8 cellular contexts compared by ENCODE assay signal in genomic region chr14:61478971-61479473, GRCh38.
DNase-seq lines count a peak whose midpoint lies in the region; ATAC-seq and TF ChIP-seq lines count a peak whose summit lies in the region.

No MANE protein-coding gene starts in this region.

- ATAC-seq in HG03439 (IDR thresholded peaks at IDR 0.05; ENCODE audit: unreplicated experiment) (peak; percentile 39), left colon (no peak)

- no peak for TF ChIP-seq CTCF in GM13977 (IDR thresholded peaks at IDR 0.05; ENCODE audit: extremely low read depth, insufficient read depth, missing control alignments)

- DNase-seq in stimulated activated CD4-positive, alpha-beta T cell treated with anti-CD3 and anti-CD28 coated beads, Interleukin-12 subunit alpha, Interleukin-12 subunit beta, amount 100 ng/mL, for 4 hours, result peak; percentile 36
- no peak for DNase-seq in stimulated activated CD4-positive, alpha-beta T cell treated with anti-CD3 and anti-CD28 coated beads, Interleukin-2, amount 100 ng/mL, for 48 hours
- DNase-seq in activated naive CD8-positive, alpha-beta T cell treated with anti-CD3 and anti-CD28 coated beads, Interleukin-2, amount 50 U/mL, for 16 hours (ENCODE audit: low read depth, low spot score), result peak; percentile 11
- DNase-seq in stimulated activated naive CD4-positive, alpha-beta T cell treated with Interleukin-2 at 50 U/mL for 16 hours (lab: John Stamatoyannopoulos, UW), result peak; percentile 34
- DNase-seq in GM13977 (ENCODE audit: low spot score) (no peak), AML-193 (lab: John Stamatoyannopoulos, UW) (no peak), left colon (no peak)

- in situ Hi-C loops in GM13977 (cut with MboI; ENCODE audit: low pct_unique_long_range_greater_than_20kb, low sequenced_read_pairs, unreplicated experiment), result no loop called here

- intact Hi-C loops in left colon (cut with DNase I, micrococcal nuclease), result loop anchor here in 1 of 2 donors (10.0 kb wide), 1 partner anchor 226 kb away; no protein-coding TSS in a partner anchor

Comparison
In these comparisons a context has a peak if more than half of its experiments do, and no peak if none do; other contexts are left out.
1. DNase-seq: peak in stimulated activated CD4-positive, alpha-beta T cell treated with anti-CD3 and anti-CD28 coated beads, Interleukin-12 subunit alpha, Interleukin-12 subunit beta, amount 100 ng/mL, for 4 hours (single experiment), activated naive CD8-positive, alpha-beta T cell treated with anti-CD3 and anti-CD28 coated beads, Interleukin-2, amount 50 U/mL, for 16 hours (single experiment) and stimulated activated naive CD4-positive, alpha-beta T cell treated with Interleukin-2 at 50 U/mL for 16 hours (single experiment); none in stimulated activated CD4-positive, alpha-beta T cell treated with anti-CD3 and anti-CD28 coated beads, Interleukin-2, amount 100 ng/mL, for 48 hours (0 of 2), GM13977 (single experiment), AML-193 (0 of 2) and left colon (0 of 2).